Comparison of ENCODE assay signal across 35 cellular contexts in the genomic region with DNA sequence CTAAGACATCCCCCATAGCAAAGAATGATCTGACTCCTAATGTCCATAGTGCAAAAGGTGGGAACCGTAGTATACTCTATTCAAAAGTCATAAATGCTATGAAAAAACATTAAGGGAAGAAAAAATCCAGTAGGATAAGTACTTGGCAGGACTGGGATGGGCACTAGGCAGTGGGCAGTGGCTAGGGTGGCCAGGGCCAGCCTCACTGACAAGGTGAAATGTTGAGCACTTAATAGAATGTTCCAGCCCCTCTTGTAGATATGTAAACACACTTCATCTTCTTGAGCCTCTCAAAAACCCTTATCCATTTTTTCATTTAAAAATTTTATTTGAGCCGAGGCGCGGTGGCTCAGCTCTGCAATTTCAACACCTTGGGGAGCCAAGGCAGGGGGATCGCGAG. TPM values are rescaled to one million over a fixed set of nuclear protein-coding genes. Genes with fewer than 3 reads are reported as not detected.
"Had no signal": no experiment of that assay in that cellular context is flagged by ENCODE, and none has a peak within 500 bp of the region (broad histone marks: within the 10 kb centered on the region; RNA-seq: fewer than 3 reads in every experiment).

No MANE protein-coding gene starts in this region.

- H3K9me3 Mint-ChIP-seq: activated B cell treated with CpG ODN at 0.5 μM for 24 hours; activated CD8-positive, alpha-beta T cell treated with anti-CD3 and anti-CD28 coated beads for 36 hours; activated T-cell treated with anti-CD3 and anti-CD28 coated beads, Interleukin-2, amount 50 U/mL, for 4 hours; activated T-helper 17 cell treated with anti-CD3 and anti-CD28 coated beads, Interleukin-2, amount 50 U/mL, for 72 hours; central memory CD8-positive, alpha-beta T cell; effector memory CD8-positive, alpha-beta T cell; T-cell; T-helper 1 cell treated with Interleukin-12 subunit alpha and Interleukin-12 subunit beta and Interleukin-4 antibody, amounts not matched to agents 30 μg/mL and 1 μg/mL, for 36 hours; T-helper 2 cell treated with Interferon-gamma antibody and Interleukin-4, amounts not matched to agents 5 μg/mL and 100 μg/mL, for 36 hours had no signal

- H3K36me3 Mint-ChIP-seq: T-cell had no signal

- H3K4me3 Mint-ChIP-seq: activated B cell treated with CpG ODN at 0.5 μM for 24 hours; activated CD8-positive, alpha-beta T cell treated with anti-CD3 and anti-CD28 coated beads for 36 hours; activated naive CD8-positive, alpha-beta T cell; activated T-cell treated with anti-CD3 and anti-CD28 coated beads, Interleukin-2, amount 50 U/mL, for 4 hours; activated T-helper 17 cell treated with anti-CD3 and anti-CD28 coated beads, Interleukin-2, amount 50 U/mL, for 72 hours; central memory CD8-positive, alpha-beta T cell; effector memory CD8-positive, alpha-beta T cell; T-cell; T-helper 1 cell treated with Interleukin-12 subunit alpha and Interleukin-12 subunit beta and Interleukin-4 antibody, amounts not matched to agents 30 μg/mL and 1 μg/mL, for 36 hours; T-helper 2 cell treated with Interferon-gamma antibody and Interleukin-4, amounts not matched to agents 5 μg/mL and 100 μg/mL, for 36 hours had no signal

- H3K9me3 ChIP-seq: esophagus muscularis mucosa, gastrocnemius medialis had no signal

- H3K27ac Mint-ChIP-seq: activated B cell treated with CpG ODN at 0.5 μM for 24 hours; activated CD8-positive, alpha-beta T cell treated with anti-CD3 and anti-CD28 coated beads for 36 hours; activated naive CD8-positive, alpha-beta T cell; activated T-helper 17 cell treated with anti-CD3 and anti-CD28 coated beads, Interleukin-2, amount 50 U/mL, for 72 hours; effector memory CD8-positive, alpha-beta T cell; T-cell; T-helper 1 cell treated with Interleukin-12 subunit alpha and Interleukin-12 subunit beta and Interleukin-4 antibody, amounts not matched to agents 30 μg/mL and 1 μg/mL, for 36 hours; T-helper 2 cell treated with Interferon-gamma antibody and Interleukin-4, amounts not matched to agents 5 μg/mL and 100 μg/mL, for 36 hours had no signal

- DNase-seq: activated B cell treated with CpG ODN at 0.5 μM for 24 hours; activated CD4-positive, alpha-beta T cell treated with anti-CD3 and anti-CD28 coated beads for 48 hours; activated CD4-positive, alpha-beta T cell treated with anti-CD3 and anti-CD28 coated beads, Interleukin-2, amount 50 U/mL, for 1 hour; activated CD4-positive, alpha-beta T cell treated with anti-CD3 and anti-CD28 coated beads, Interleukin-2, amount 50 U/mL, for 48 hours; activated CD8-positive, alpha-beta memory T cell treated with anti-CD3 and anti-CD28 coated beads for 24 hours; activated CD8-positive, alpha-beta T cell treated with anti-CD3 and anti-CD28 coated beads for 36 hours; activated effector memory CD4-positive, alpha-beta T cell treated with Interleukin-2 at 50 U/mL for 16 hours; activated gamma-delta T cell treated with Interleukin-2 at 50 U/mL for 16 hours; activated naive CD4-positive, alpha-beta T cell treated with anti-CD3 and anti-CD28 coated beads, Interleukin-2, amount 50 U/mL, for 16 hours; activated naive CD4-positive, alpha-beta T cell treated with Interleukin-2 at 50 U/mL for 16 hours; activated T-cell treated with anti-CD3 and anti-CD28 coated beads, Interleukin-2, amount 50 U/mL, for 4 hours; amniotic stem cell; anterior cingulate cortex; brain microvascular endothelial cell; dermis blood vessel endothelial cell; effector CD4-positive, alpha-beta T cell; effector memory CD8-positive, alpha-beta T cell; erythroblast; foreskin keratinocyte; gastrocnemius medialis; T-cell; T1000; WERI-Rb-1 had no signal

- FAIRE-seq: astrocyte, bronchial epithelial cell had no signal

- H3K4me3 ChIP-seq: coronary artery, esophagus muscularis mucosa, gastrocnemius medialis had no signal

- H3K27ac ChIP-seq: brain microvascular endothelial cell, esophagus muscularis mucosa, foreskin keratinocyte, gastrocnemius medialis, WERI-Rb-1 had no signal

- H3K36me3 ChIP-seq: brain microvascular endothelial cell, esophagus muscularis mucosa, gastrocnemius medialis, WERI-Rb-1 had no signal

- H3K4me1 ChIP-seq: foreskin keratinocyte, gastrocnemius medialis had no signal

- ATAC-seq: activated CD4-positive, CD25-positive, alpha-beta regulatory T cell treated with anti-CD3 and anti-CD28 coated beads, Interleukin-2, amount 50 U/mL, for 24 hours; activated CD8-positive, alpha-beta T cell treated with anti-CD3 and anti-CD28 coated beads for 36 hours; activated T-cell treated with anti-CD3 and anti-CD28 coated beads, Interleukin-2, amount 50 U/mL, for 4 hours; activated T-helper 17 cell treated with anti-CD3 and anti-CD28 coated beads, Interleukin-2, amount 50 U/mL, for 72 hours; effector memory CD8-positive, alpha-beta T cell; foreskin keratinocyte; gastrocnemius medialis; T-cell had no signal

RNA-seq across cellular contexts. Expression of gene CLEC4G, which starts 1.5 kb away (rescaled TPM):
- total RNA-seq: activated CD8-positive, alpha-beta T cell treated with anti-CD3 and anti-CD28 coated beads for 36 hours; activated T-cell treated with anti-CD3 and anti-CD28 coated beads, Interleukin-2, amount 50 U/mL, for 4 hours; activated T-helper 17 cell treated with anti-CD3 and anti-CD28 coated beads, Interleukin-2, amount 50 U/mL, for 72 hours; astrocyte; bronchial epithelial cell; dermis blood vessel endothelial cell; foreskin keratinocyte; T-cell had no signal
- polyA plus RNA-seq: foreskin keratinocyte had no signal

RNA-seq across cellular contexts. Expression of gene CD209, which starts 14.0 kb away (rescaled TPM):
- total RNA-seq: activated CD8-positive, alpha-beta T cell treated with anti-CD3 and anti-CD28 coated beads for 36 hours; activated T-cell treated with anti-CD3 and anti-CD28 coated beads, Interleukin-2, amount 50 U/mL, for 4 hours; activated T-helper 17 cell treated with anti-CD3 and anti-CD28 coated beads, Interleukin-2, amount 50 U/mL, for 72 hours; astrocyte; bronchial epithelial cell; dermis blood vessel endothelial cell; foreskin keratinocyte had no signal
- polyA plus RNA-seq: foreskin keratinocyte had no signal

RNA-seq across cellular contexts. Expression of gene CLEC4M, which starts 29.7 kb away (rescaled TPM):
- total RNA-seq: activated CD8-positive, alpha-beta T cell treated with anti-CD3 and anti-CD28 coated beads for 36 hours; activated T-cell treated with anti-CD3 and anti-CD28 coated beads, Interleukin-2, amount 50 U/mL, for 4 hours; activated T-helper 17 cell treated with anti-CD3 and anti-CD28 coated beads, Interleukin-2, amount 50 U/mL, for 72 hours; astrocyte; bronchial epithelial cell; cardiac septum; cerebellum; esophagus muscularis mucosa; foreskin keratinocyte; gastrocnemius medialis had no signal
- polyA plus RNA-seq: foreskin keratinocyte had no signal

RNA-seq across cellular contexts. Expression of gene FCER2, which starts 31.4 kb away (rescaled TPM):
- total RNA-seq: astrocyte, bronchial epithelial cell, cardiac septum, dermis blood vessel endothelial cell, foreskin keratinocyte, gastrocnemius medialis had no signal
- polyA plus RNA-seq: foreskin keratinocyte had no signal
